ENCODE assay signal across 8 cellular contexts in genomic region chr3:128152419-128153155, GRCh38. TPM values are rescaled to one million over a fixed set of nuclear protein-coding genes. Genes with fewer than 3 reads are reported as not detected.
A peak's percentile ranks its signal among the peaks of the same experiment; 100 is the strongest.
DNase-seq lines count a peak whose midpoint lies in the region; ATAC-seq and TF ChIP-seq lines count a peak whose summit lies in the region.

No MANE protein-coding gene starts in this region.

- H3K4me1 ChIP-seq in OCI-LY7 (ENCODE audit: insufficient read depth, low read length, poor library complexity, severe bottlenecking), result peaks cover 8% of the 10 kb centered on the region

- H3K27ac Mint-ChIP-seq in effector memory CD8-positive, alpha-beta T cell, result peak overlapping the region; percentile 86 to 88
- peak overlapping the region; percentile 63 to 86 (median 80) for H3K27ac Mint-ChIP-seq in nephron

- H3K4me2 ChIP-seq in OCI-LY7 (ENCODE audit: low read length), result peak overlapping the region; percentile 86

- H3K36me3 Mint-ChIP-seq in effector memory CD8-positive, alpha-beta T cell (ENCODE audit: insufficient read depth), result peaks cover 15% of the 10 kb centered on the region
- H3K36me3 Mint-ChIP-seq in nephron (ENCODE audit: low read depth), result peaks cover 22% of the 10 kb centered on the region

- TF ChIP-seq CTCF in 22Rv1 (IDR thresholded peaks at IDR 0.05), result no peak
- TF ChIP-seq CTCF in OCI-LY7 (conservative IDR thresholded peaks at IDR 0.05; ENCODE audit: low read length), result no peak
- no peak for TF ChIP-seq CTCF in nephron (IDR thresholded peaks at IDR 0.05; ENCODE audit: unreplicated experiment in 3 of 3)

- H3K9me3 Mint-ChIP-seq in effector memory CD8-positive, alpha-beta T cell, result no peaks in the 10 kb centered on the region
- H3K9me3 Mint-ChIP-seq in nephron, result peaks cover 10% of the 10 kb centered on the region

- intact Hi-C loops in OCI-LY7 (cut with micrococcal nuclease; ENCODE audit: unreplicated experiment), result loop anchor here (1.0 kb wide), 1 partner anchor 29 kb away; the partner anchor contains the start of gene RUVBL1

- H3K4me1 Mint-ChIP-seq in effector memory CD8-positive, alpha-beta T cell (ENCODE audit: low read depth in 2 of 2), result peaks cover 9 to 25% of the 10 kb centered on the region in 2 donors
- peaks cover 5% of the 10 kb centered on the region for H3K4me1 Mint-ChIP-seq in nephron

- ATAC-seq in GM19025 (IDR thresholded peaks at IDR 0.05; ENCODE audit: low read depth, unreplicated experiment) (peak; percentile 36), HG03439 (IDR thresholded peaks at IDR 0.05; ENCODE audit: unreplicated experiment) (no peak)
- peak; percentile 65 for ATAC-seq in effector memory CD8-positive, alpha-beta T cell (replicated peaks)

- CTCF ChIA-PET in OCI-LY7 (lab: Charles Lee; ENCODE audit: unreplicated experiment), result interaction anchor here (0.6 kb wide), 1 partner anchor 591 kb away, joined by 3 read pairs; no protein-coding TSS in a partner anchor

- peaks cover 21% of the 10 kb centered on the region for H3K79me2 ChIP-seq in OCI-LY7 (ENCODE audit: insufficient read depth, low read depth, low read length)

- no peaks in the 10 kb centered on the region for H3K27me3 Mint-ChIP-seq in effector memory CD8-positive, alpha-beta T cell
- H3K27me3 Mint-ChIP-seq in nephron (ENCODE audit: low read depth), result no peaks in the 10 kb centered on the region

- peak overlapping the region; percentile 50 for H2AFZ ChIP-seq in OCI-LY7 (ENCODE audit: low read length)

- peak overlapping the region; percentile 92 for H3K4me3 ChIP-seq in OCI-LY7 (ENCODE audit: low read depth, low read length, poor library complexity, severe bottlenecking)

- H3K4me3 Mint-ChIP-seq in effector memory CD8-positive, alpha-beta T cell, result peak overlapping the region; percentile 80 to 92
- peak overlapping the region; percentile 91 to 94 (median 92) for H3K4me3 Mint-ChIP-seq in nephron

- no peaks in the 10 kb centered on the region for H3K9me2 ChIP-seq in OCI-LY7 (ENCODE audit: insufficient read depth, low read length)

- no peaks in the 10 kb centered on the region for H3K9me3 ChIP-seq in OCI-LY7 (ENCODE audit: low read length)

- peak; percentile 83 for DNase-seq in OCI-LY7 (ENCODE audit: low spot score)
- DNase-seq in effector memory CD8-positive, alpha-beta T cell, result peak in 1 of 3 experiments; percentile 14
- DNase-seq in G401 (ENCODE audit: low spot score), result no peak
- DNase-seq in hepatic stellate cell (ENCODE audit: low spot score), result no peak

- in situ Hi-C loops in G401 (cut with HindIII; ENCODE audit: low sequenced_read_pairs), result no loop called here

- BruUV-seq in OCI-LY7 (replicated peaks; lab: Mats Ljungman, UMichigan), result no TSS peak

- POLR2A ChIA-PET in OCI-LY7 (lab: Charles Lee), result interaction anchor here (2.7 to 2.9 kb wide), 2 partner anchors 8 to 30 kb away, joined by 8 to 19 read pairs; partner anchors contain the start of gene RUVBL1

- peaks cover 23% of the 10 kb centered on the region for H3K36me3 ChIP-seq in OCI-LY7 (ENCODE audit: insufficient read depth, low read length)

- H3K27ac ChIP-seq in 22Rv1, result peak overlapping the region; percentile 89
- peak overlapping the region; percentile 62 for H3K27ac ChIP-seq in OCI-LY7 (ENCODE audit: low read depth, low read length, poor library complexity, severe bottlenecking)

- no peaks in the 10 kb centered on the region for H4K20me1 ChIP-seq in OCI-LY7 (ENCODE audit: insufficient read depth, low read length)

RNA-seq across cellular contexts. Expression of gene EEFSEC, which starts 0.7 kb away (rescaled TPM):
- total RNA-seq in OCI-LY7 (2014; rRNA removed; shearing (Covaris generic)), result 14.8 and 17.7 TPM in 2 replicates
- 22.0 and 25.3 TPM in 2 replicates for total RNA-seq in OCI-LY7 (2022)
- 14.6 and 25.1 TPM in 2 replicates for total RNA-seq in G401 (2014; rRNA removed; shearing (Covaris generic))

RNA-seq across cellular contexts. Expression of gene RUVBL1, which starts 29.0 kb away (rescaled TPM):
- 103 and 116 TPM in 2 replicates for total RNA-seq in OCI-LY7 (2014; rRNA removed; shearing (Covaris generic))
- 91.4 and 95.0 TPM in 2 replicates for total RNA-seq in OCI-LY7 (2022)
- total RNA-seq in G401 (2014; rRNA removed; shearing (Covaris generic)), result 160 and 177 TPM in 2 replicates
